Comparison of ENCODE assay signal across 8 cellular contexts in genomic region chr9:89743576-89744254, GRCh38.
DNase-seq lines count a peak whose midpoint lies in the region; ATAC-seq and TF ChIP-seq lines count a peak whose summit lies in the region.

No MANE protein-coding gene starts in this region.

- peak; percentile 70 for ATAC-seq in GM21515 (IDR thresholded peaks at IDR 0.05; ENCODE audit: unreplicated experiment)

- CTCF ChIA-PET in Caco-2 (lab: Charles Lee) = interaction anchor here (0.9 to 1.2 kb wide), 2 partner anchors 140 to 150 kb away, joined by 3 read pairs; no protein-coding TSS in a partner anchor

- no TSS peak for BruUV-seq in Caco-2 (replicated peaks; lab: Mats Ljungman, UMichigan)

- no peaks in the 10 kb centered on the region for H3K27me3 ChIP-seq in Caco-2 (replicated peaks; ENCODE audit: control insufficient read depth, insufficient read depth, low read length)

- no peaks in the 10 kb centered on the region for H3K9me3 Mint-ChIP-seq in Caco-2 (ENCODE audit: unreplicated experiment)
- no peaks in the 10 kb centered on the region for H3K9me3 Mint-ChIP-seq in activated naive CD8-positive, alpha-beta T cell treated with anti-CD3 and anti-CD28 coated beads for 36 hours

- TF ChIP-seq CTCF in Caco-2 (IDR thresholded peaks at IDR 0.05; ENCODE audit: insufficient read depth in 1 of 2, low read depth in 1 of 2, low read length in 1 of 2, severe bottlenecking in 1 of 2, unreplicated experiment in 1 of 2) = no peak
- TF ChIP-seq CTCF in foreskin fibroblast (IDR thresholded peaks at IDR 0.05; ENCODE audit: low read depth, low read length) = no peak

- H3K9me3 ChIP-seq in Caco-2 = no peaks in the 10 kb centered on the region

- H3K36me3 ChIP-seq in Caco-2 (ENCODE audit: control insufficient read depth, insufficient read depth, low read length) = no peaks in the 10 kb centered on the region

- H3K4me1 ChIP-seq in Caco-2 = no peaks in the 10 kb centered on the region

- H3K36me3 Mint-ChIP-seq in Caco-2 (ENCODE audit: insufficient read depth, unreplicated experiment) = no peaks in the 10 kb centered on the region
- no peaks in the 10 kb centered on the region for H3K36me3 Mint-ChIP-seq in activated naive CD8-positive, alpha-beta T cell treated with anti-CD3 and anti-CD28 coated beads for 36 hours

- H3K4me3 Mint-ChIP-seq in Caco-2 (ENCODE audit: unreplicated experiment) = peak overlapping the region; percentile 17
- peak overlapping the region; percentile 19 for H3K4me3 Mint-ChIP-seq in activated naive CD8-positive, alpha-beta T cell treated with anti-CD3 and anti-CD28 coated beads for 36 hours

- no peaks in the 10 kb centered on the region for H3K27me3 Mint-ChIP-seq in Caco-2 (ENCODE audit: insufficient read depth, unreplicated experiment)
- no peaks in the 10 kb centered on the region for H3K27me3 Mint-ChIP-seq in activated naive CD8-positive, alpha-beta T cell treated with anti-CD3 and anti-CD28 coated beads for 36 hours

- DNase-seq in Caco-2 (peak; percentile 10 to 42), NCI-H2107 treated with DMSO at 0.1 percent for 48 hours (lab: John Stamatoyannopoulos, UW; ENCODE audit: unreplicated experiment) (peak; percentile 47), foreskin fibroblast (no peak), NCI-H2227 (lab: John Stamatoyannopoulos, UW; ENCODE audit: unreplicated experiment) (no peak), NCI-H82 (lab: John Stamatoyannopoulos, UW) (no peak)
- peak; percentile 66 for DNase-seq in activated naive CD8-positive, alpha-beta T cell treated with anti-CD3 and anti-CD28 coated beads for 36 hours
- peak; percentile 23 for DNase-seq in stimulated activated naive CD4-positive, alpha-beta T cell treated with Interleukin-2 at 50 U/mL for 16 hours (lab: John Stamatoyannopoulos, UW)

- no peaks in the 10 kb centered on the region for H3K4me1 Mint-ChIP-seq in Caco-2 (ENCODE audit: low read depth, unreplicated experiment)
- peaks cover 64% of the 10 kb centered on the region for H3K4me1 Mint-ChIP-seq in activated naive CD8-positive, alpha-beta T cell treated with anti-CD3 and anti-CD28 coated beads for 36 hours

- intact Hi-C loops in Caco-2 (cut with micrococcal nuclease; ENCODE audit: unreplicated experiment) = no loop called here

- POLR2A ChIA-PET in Caco-2 (lab: Charles Lee) = no interaction called here

- no peak overlapping the region for H3K27ac Mint-ChIP-seq in Caco-2 (ENCODE audit: unreplicated experiment)
- H3K27ac Mint-ChIP-seq in activated naive CD8-positive, alpha-beta T cell treated with anti-CD3 and anti-CD28 coated beads for 36 hours = peak overlapping the region; percentile 84

- H3K4me3 ChIP-seq in Caco-2 (ENCODE audit: low read depth, low read length) (no peak overlapping the region), foreskin fibroblast (ENCODE audit: low read depth in 1 of 2, low read length in 2 of 2) (no peak overlapping the region)

Comparison
In these comparisons a context has a peak if more than half of its experiments do, and no peak if none do; other contexts are left out.
1. DNase-seq: peak in Caco-2 (2 of 2), NCI-H2107 treated with DMSO at 0.1 percent for 48 hours (single experiment), activated naive CD8-positive, alpha-beta T cell treated with anti-CD3 and anti-CD28 coated beads for 36 hours (single experiment) and stimulated activated naive CD4-positive, alpha-beta T cell treated with Interleukin-2 at 50 U/mL for 16 hours (single experiment); none in foreskin fibroblast (0 of 2), NCI-H2227 (single experiment) and NCI-H82 (single experiment).